Comparison of ENCODE assay signal across 8 cellular contexts in genomic region chr3:136750209-136750921, GRCh38. TPM values are rescaled to one million over a fixed set of nuclear protein-coding genes. Genes with fewer than 3 reads are reported as not detected.
DNase-seq lines count a peak whose midpoint lies in the region; ATAC-seq, FAIRE-seq and TF ChIP-seq lines count a peak whose summit lies in the region.

No MANE protein-coding gene starts in this region.

- ATAC-seq in GM19467 (IDR thresholded peaks at IDR 0.05; ENCODE audit: unreplicated experiment) (no peak), GM21360 (IDR thresholded peaks at IDR 0.05; ENCODE audit: unreplicated experiment) (no peak)

- POLR2A ChIA-PET in endothelial cell of umbilical vein (lab: Charles Lee) = no interaction called here

- no peaks in the 10 kb centered on the region for H4K20me1 ChIP-seq in endothelial cell of umbilical vein (replicated peaks; ENCODE audit: control insufficient read depth, extremely low read depth, insufficient read depth, low read length)
- no peaks in the 10 kb centered on the region for H4K20me1 ChIP-seq in osteoblast (ENCODE audit: insufficient read depth, low read length)

- H3K4me2 ChIP-seq in endothelial cell of umbilical vein (ENCODE audit: insufficient read depth, low read length) (peak overlapping the region; percentile 95), osteoblast (ENCODE audit: insufficient read depth, low read length) (peak overlapping the region; percentile 89)

- DNase-seq in NCI-H446 (lab: John Stamatoyannopoulos, UW) = peak; percentile 20 to 27
- no peak for DNase-seq in NCI-H446 treated with DMSO at 0.1 percent for 48 hours (lab: John Stamatoyannopoulos, UW)
- no peak for DNase-seq in SJSA1 (ENCODE audit: low read depth in 1 of 2, low spot score in 2 of 2)
- DNase-seq in endothelial cell of umbilical vein (ENCODE audit: low read depth, low spot score) = peak; percentile 55
- no peak for DNase-seq in osteoblast (ENCODE audit: insufficient read length, low spot score, missing footprints)
- no peak for DNase-seq in midbrain (lab: John Stamatoyannopoulos, UW)

- H3K9ac ChIP-seq in endothelial cell of umbilical vein (replicated peaks; ENCODE audit: extremely low read depth, insufficient read depth, low read length) = peak overlapping the region; percentile 96

- H3K4me3 ChIP-seq in SJSA1 (peak overlapping the region; percentile 96), endothelial cell of umbilical vein (replicated peaks in 1 of 3; ENCODE audit: insufficient read depth in 1 of 3, low read depth in 1 of 3, low read length in 3 of 3) (peak overlapping the region; percentile 59 to 93 (median 82)), osteoblast (ENCODE audit: insufficient read depth, low read length) (peak overlapping the region; percentile 91)

- H3K9me3 ChIP-seq in SJSA1 (replicated peaks) = no peaks in the 10 kb centered on the region
- no peaks in the 10 kb centered on the region for H3K9me3 ChIP-seq in endothelial cell of umbilical vein (replicated peaks; ENCODE audit: control insufficient read depth, insufficient read depth, low read length)
- no peaks in the 10 kb centered on the region for H3K9me3 ChIP-seq in osteoblast (ENCODE audit: low read depth, low read length)

- H3K27ac ChIP-seq in SJSA1 (peak overlapping the region; percentile 98), endothelial cell of umbilical vein (ENCODE audit: insufficient read depth, low read depth, low read length) (peak overlapping the region; percentile 86), osteoblast (ENCODE audit: low read depth, low read length) (peak overlapping the region; percentile 96)

- H2AFZ ChIP-seq in endothelial cell of umbilical vein (ENCODE audit: low read depth, low read length) = no peak overlapping the region
- H2AFZ ChIP-seq in osteoblast (ENCODE audit: low read length) = peak overlapping the region; percentile 59

- dilution Hi-C loops in endothelial cell of umbilical vein (cut with MboI; ENCODE audit: extremely low pct_ligation_motif_present, low sequenced_read_pairs) = no loop called here

- no peaks in the 10 kb centered on the region for H3K9me1 ChIP-seq in endothelial cell of umbilical vein (replicated peaks; ENCODE audit: control insufficient read depth, extremely low read depth, insufficient read depth, low read length)

- intact Hi-C loops in endothelial cell of umbilical vein (cut with micrococcal nuclease) = loop anchor here (5.0 to 10.0 kb wide), 3 partner anchors 144 to 608 kb away; no protein-coding TSS in a partner anchor

- CTCF ChIA-PET in endothelial cell of umbilical vein (lab: Charles Lee) = interaction anchor here (1.0 to 3.0 kb wide), 7 partner anchors 204 to 675 kb away, joined by 3 to 10 read pairs (median 3); no protein-coding TSS in a partner anchor

- H3K79me2 ChIP-seq in endothelial cell of umbilical vein (ENCODE audit: control insufficient read depth, insufficient read depth, low read length) = peaks cover 59% of the 10 kb centered on the region
- H3K79me2 ChIP-seq in osteoblast (ENCODE audit: insufficient read depth, low read length) = peaks cover 53% of the 10 kb centered on the region

- TF ChIP-seq POLR2A in endothelial cell of umbilical vein (IDR thresholded peaks at IDR 0.05; ENCODE audit: low read depth, low read length) = no peak

- no peak for TF ChIP-seq CTCF in endothelial cell of umbilical vein (IDR thresholded peaks at IDR 0.05; ENCODE audit: extremely low read depth in 1 of 2, insufficient read depth in 1 of 2, low read depth in 1 of 2, low read length in 2 of 2)
- no peak for TF ChIP-seq CTCF in osteoblast (IDR thresholded peaks at IDR 0.05; ENCODE audit: extremely low read depth, low read depth, low read length)

- H3K36me3 ChIP-seq in SJSA1 (peaks cover 3% of the 10 kb centered on the region), endothelial cell of umbilical vein (ENCODE audit: control insufficient read depth in 2 of 2, extremely low read depth in 1 of 2, insufficient read depth in 2 of 2, low read length in 2 of 2) (no peaks in the 10 kb centered on the region), osteoblast (ENCODE audit: insufficient read depth, low read length) (no peaks in the 10 kb centered on the region)

- H3K27me3 ChIP-seq in SJSA1 (replicated peaks) (no peaks in the 10 kb centered on the region), endothelial cell of umbilical vein (ENCODE audit: control insufficient read depth in 2 of 2, insufficient read depth in 2 of 2, low read length in 2 of 2) (no peaks in the 10 kb centered on the region), osteoblast (ENCODE audit: insufficient read depth, low read length) (no peaks in the 10 kb centered on the region)

- H3K4me1 ChIP-seq in SJSA1 (replicated peaks) (peaks cover 47% of the 10 kb centered on the region), endothelial cell of umbilical vein (ENCODE audit: control insufficient read depth, extremely low read depth, insufficient read depth, low read length) (peaks cover 26% of the 10 kb centered on the region), osteoblast (ENCODE audit: insufficient read depth, low read length) (peaks cover 29% of the 10 kb centered on the region)

- BruUV-seq in endothelial cell of umbilical vein (replicated peaks; lab: Mats Ljungman, UMichigan) = no TSS peak

- peak; percentile 50 for FAIRE-seq in endothelial cell of umbilical vein (lab: Jason Lieb, UNC)

TF ChIP-seq in endothelial cell of umbilical vein, 7 proteins besides CTCF, POLR2A, EP300 and RAD21:
- TF ChIP-seq GATA2 (IDR thresholded peaks at IDR 0.05; ENCODE audit: insufficient read depth, insufficient read length, low read depth, low read length) (no peak), EZH2 (IDR thresholded peaks at IDR 0.05; ENCODE audit: borderline replicate concordance, low read depth, low read length, severe bottlenecking) (no peak), MAX (IDR thresholded peaks at IDR 0.05; ENCODE audit: insufficient read depth, insufficient read length) (no peak), MYC (IDR thresholded peaks at IDR 0.05; ENCODE audit: low read depth, low read length) (no peak), JUN (IDR thresholded peaks at IDR 0.05; ENCODE audit: borderline replicate concordance, insufficient read depth, insufficient read length, low read depth) (no peak), FOS (IDR thresholded peaks at IDR 0.05; ENCODE audit: borderline replicate concordance, insufficient read depth, low read length) (no peak), POLR2AphosphoS5 (IDR thresholded peaks at IDR 0.05; ENCODE audit: insufficient read depth, low read depth, low read length) (no peak)

RNA-seq across cellular contexts. Expression of gene STAG1, which starts 1.8 kb away (rescaled TPM):
- total RNA-seq in SJSA1 (2014; rRNA removed; shearing (Covaris generic)) = 20.6 and 31.9 TPM in 2 replicates
- total RNA-seq in endothelial cell of umbilical vein = 40.6 and 42.1 TPM in 2 replicates
- 5.0 and 7.4 TPM in 2 replicates for polyA plus RNA-seq in endothelial cell of umbilical vein
- 10.4 and 10.6 TPM in 2 replicates for polyA plus RNA-seq in endothelial cell of umbilical vein (2011; cell fraction: cytosol; rRNA removed)
- polyA plus RNA-seq in endothelial cell of umbilical vein (2011; cell fraction: nucleus; rRNA removed) = 14.7 and 20.6 TPM in 2 replicates
- polyA plus RNA-seq in endothelial cell of umbilical vein (2012) = 11.5 and 19.6 TPM in 2 replicates
- 25.5 and 27.8 TPM in 2 replicates for polyA minus RNA-seq in endothelial cell of umbilical vein
- 23.1 TPM for polyA minus RNA-seq in endothelial cell of umbilical vein (2011; cell fraction: cytosol; rRNA and poly(A)+ RNA removed)
- polyA minus RNA-seq in endothelial cell of umbilical vein (2011; cell fraction: nucleus; rRNA and poly(A)+ RNA removed) = 49.6 and 68.4 TPM in 2 replicates
- total RNA-seq in osteoblast = 56.9 and 58.6 TPM in 2 replicates

Comparison
In these comparisons a context has a peak if more than half of its experiments do, and no peak if none do; other contexts are left out.
1. DNase-seq: peak in NCI-H446 (2 of 2) and endothelial cell of umbilical vein (single experiment); none in NCI-H446 treated with DMSO at 0.1 percent for 48 hours (single experiment), SJSA1 (0 of 2), osteoblast (single experiment) and midbrain (single experiment).
2. Peak in every context shown above with its lines, with median percentiles within 50 percentile points of each other: H3K27ac ChIP-seq and H3K4me3 ChIP-seq.